Comparison of ENCODE assay signal across 16 cellular contexts in genomic region chr3:29582310-29582709, GRCh38.
"Had no signal": no experiment of that assay in that cellular context is flagged by ENCODE, and none has a peak within 500 bp of the region (broad histone marks: within the 10 kb centered on the region; RNA-seq: fewer than 3 reads in every experiment).

No MANE protein-coding gene starts in this region.

- H3K4me3 ChIP-seq: body of pancreas, gastroesophageal sphincter, lung, thoracic aorta had no signal

- ATAC-seq: activated CD4-positive, CD25-positive, alpha-beta regulatory T cell treated with anti-CD3 and anti-CD28 coated beads, Interleukin-2, amount 50 U/mL, for 24 hours; activated naive CD4-positive, alpha-beta T cell treated with anti-CD3 and anti-CD28 coated beads, Interleukin-2, amount 50 U/mL, for 72 hours; body of pancreas; naive thymus-derived CD4-positive, alpha-beta T cell; stimulated activated naive CD8-positive, alpha-beta T cell treated with anti-CD3 and anti-CD28 coated beads, Interleukin-15, amount 100 ng/mL, for 72 hours had no signal

- H3K9me3 ChIP-seq: body of pancreas, gastroesophageal sphincter, neutrophil, thoracic aorta had no signal

- H3K4me1 ChIP-seq: body of pancreas had no signal

- H3K36me3 ChIP-seq: gastroesophageal sphincter, neutrophil, thoracic aorta had no signal

- DNase-seq: activated CD4-positive, alpha-beta T cell treated with anti-CD3 and anti-CD28 coated beads, Interleukin-2, amount 50 U/mL, for 4 hours; activated effector memory CD4-positive, alpha-beta T cell treated with anti-CD3 and anti-CD28 coated beads, Interleukin-2, amount 50 U/mL, for 16 hours; activated T-cell treated with anti-CD3 and anti-CD28 coated beads, Interleukin-2, amount 50 U/mL, for 1 hour; amniotic stem cell; body of pancreas; cortex of kidney; effector CD8-positive, alpha-beta T cell; naive thymus-derived CD4-positive, alpha-beta T cell; stimulated activated CD4-positive, alpha-beta T cell treated with anti-CD3 and anti-CD28 coated beads, Interleukin-4, amount 100 ng/mL, for 24 hours; stimulated activated naive CD8-positive, alpha-beta T cell treated with anti-CD3 and anti-CD28 coated beads, Interleukin-15, amount 100 ng/mL, for 72 hours had no signal

- H3K27ac ChIP-seq: body of pancreas, gastroesophageal sphincter, neutrophil, thoracic aorta had no signal

- H3K27me3 ChIP-seq: body of pancreas, gastroesophageal sphincter, neutrophil had no signal
